1 cellular context compared by ENCODE assay signal in the genomic region with DNA sequence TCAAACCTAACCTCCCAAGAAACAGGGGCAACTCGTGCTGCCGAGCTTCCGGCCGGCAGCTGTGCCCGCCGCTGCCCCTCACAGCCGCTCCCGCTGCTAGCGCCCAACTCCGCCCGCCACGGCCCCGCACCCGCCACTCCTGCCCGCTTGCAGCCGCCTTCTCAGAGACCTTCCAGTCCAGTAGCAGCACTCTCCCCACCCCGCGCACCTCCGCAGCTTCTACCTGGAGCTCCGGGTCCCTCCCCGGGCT.
TF ChIP-seq lines count a peak whose summit lies in the region.

No MANE protein-coding gene starts in this region.

TF ChIP-seq in HepG2, 621 proteins besides CTCF, POLR2A, EP300 and RAD21 (continued from another document and continues in another):
- TF ChIP-seq ZNF280B (CRISPR knock-in tag; IDR thresholded peaks at IDR 0.05; ENCODE audit: borderline replicate concordance) (peak; percentile 97), CBX1 (IDR thresholded peaks at IDR 0.05; ENCODE audit: low read depth) (no peak), NRL (CRISPR knock-in tag; IDR thresholded peaks at IDR 0.05; ENCODE audit: borderline replicate concordance) (peak; percentile 91; the same call in 1 of the 2 replicates), NFIC (IDR thresholded peaks at IDR 0.05; ENCODE audit: low read length) (no peak), AGO2 (optimal IDR thresholded peaks at IDR 0.05; ENCODE audit: low read depth, low read length) (peak; percentile 34), REL (CRISPR knock-in tag; conservative IDR thresholded peaks at IDR 0.05) (no peak; the same call in 1 of the 2 replicates), NFYB (CRISPR knock-in tag; IDR thresholded peaks at IDR 0.05) (no peak), CENPBD1 (CRISPR knock-in tag; IDR thresholded peaks at IDR 0.05; ENCODE audit: borderline replicate concordance, low read depth) (no peak), SMARCE1 (IDR thresholded peaks at IDR 0.05; ENCODE audit: borderline replicate concordance) (no peak), CSRNP1 (CRISPR knock-in tag; IDR thresholded peaks at IDR 0.05) (peak; percentile 94; the same call in 1 of the 2 replicates), ZNF777 (CRISPR knock-in tag; IDR thresholded peaks at IDR 0.05) (no peak), KDM5B (CRISPR knock-in tag; IDR thresholded peaks at IDR 0.05; ENCODE audit: borderline replicate concordance) (peak; percentile 66; the same call in 1 of the 2 replicates), FOXK2 (IDR thresholded peaks at IDR 0.05) (no peak), ZNF572 (CRISPR knock-in tag; IDR thresholded peaks at IDR 0.05) (no peak), ZNF775 (CRISPR knock-in tag; IDR thresholded peaks at IDR 0.05; ENCODE audit: borderline replicate concordance) (no peak), HNRNPLL (IDR thresholded peaks at IDR 0.05; ENCODE audit: low read depth, low read length, poor library complexity, severe bottlenecking) (no peak), GATAD1 (CRISPR knock-in tag; IDR thresholded peaks at IDR 0.05) (no peak), DPF2 (CRISPR knock-in tag; IDR thresholded peaks at IDR 0.05; ENCODE audit: borderline replicate concordance, low read depth) (no peak), MXD3 (CRISPR knock-in tag; IDR thresholded peaks at IDR 0.05) (0 out of 2 replicates have a peak, but pooled peaks have one; percentile 68), PRDM10 (CRISPR knock-in tag; IDR thresholded peaks at IDR 0.05; ENCODE audit: low read depth) (no peak), KDM5A (IDR thresholded peaks at IDR 0.05; ENCODE audit: borderline replicate concordance, low read length) (no peak), DMAP1 (CRISPR knock-in tag; IDR thresholded peaks at IDR 0.05) (no peak), CREM (IDR thresholded peaks at IDR 0.05) (no peak), CREM (CRISPR knock-in tag; IDR thresholded peaks at IDR 0.05) (no peak), ZNF143 (CRISPR knock-in tag; IDR thresholded peaks at IDR 0.05) (no peak), SSRP1 (CRISPR knock-in tag; IDR thresholded peaks at IDR 0.05) (no peak), KIAA2018 (CRISPR knock-in tag; IDR thresholded peaks at IDR 0.05; ENCODE audit: borderline replicate concordance) (no peak), AHR (CRISPR knock-in tag; IDR thresholded peaks at IDR 0.05) (peak; percentile 36; the same call in 1 of the 2 replicates), ZNF670 (CRISPR knock-in tag; IDR thresholded peaks at IDR 0.05; ENCODE audit: borderline replicate concordance) (no peak), XRCC5 (optimal IDR thresholded peaks at IDR 0.05; ENCODE audit: low read length) (no peak), ZFP37 (CRISPR knock-in tag; IDR thresholded peaks at IDR 0.05; ENCODE audit: borderline replicate concordance) (no peak), FOXO1 (CRISPR knock-in tag; IDR thresholded peaks at IDR 0.05) (no peak), TP53 (CRISPR knock-in tag; conservative IDR thresholded peaks at IDR 0.05) (no peak; the same call in 1 of the 2 replicates), ATF1 (CRISPR knock-in tag; IDR thresholded peaks at IDR 0.05) (no peak), ARID2 (CRISPR knock-in tag; IDR thresholded peaks at IDR 0.05; ENCODE audit: borderline replicate concordance) (peak; percentile 60; the same call in 1 of the 2 replicates), DBP (CRISPR knock-in tag; IDR thresholded peaks at IDR 0.05; ENCODE audit: not compliant biosample characterization) (peak; percentile 84)
- TF ChIP-seq, protein P1, sequence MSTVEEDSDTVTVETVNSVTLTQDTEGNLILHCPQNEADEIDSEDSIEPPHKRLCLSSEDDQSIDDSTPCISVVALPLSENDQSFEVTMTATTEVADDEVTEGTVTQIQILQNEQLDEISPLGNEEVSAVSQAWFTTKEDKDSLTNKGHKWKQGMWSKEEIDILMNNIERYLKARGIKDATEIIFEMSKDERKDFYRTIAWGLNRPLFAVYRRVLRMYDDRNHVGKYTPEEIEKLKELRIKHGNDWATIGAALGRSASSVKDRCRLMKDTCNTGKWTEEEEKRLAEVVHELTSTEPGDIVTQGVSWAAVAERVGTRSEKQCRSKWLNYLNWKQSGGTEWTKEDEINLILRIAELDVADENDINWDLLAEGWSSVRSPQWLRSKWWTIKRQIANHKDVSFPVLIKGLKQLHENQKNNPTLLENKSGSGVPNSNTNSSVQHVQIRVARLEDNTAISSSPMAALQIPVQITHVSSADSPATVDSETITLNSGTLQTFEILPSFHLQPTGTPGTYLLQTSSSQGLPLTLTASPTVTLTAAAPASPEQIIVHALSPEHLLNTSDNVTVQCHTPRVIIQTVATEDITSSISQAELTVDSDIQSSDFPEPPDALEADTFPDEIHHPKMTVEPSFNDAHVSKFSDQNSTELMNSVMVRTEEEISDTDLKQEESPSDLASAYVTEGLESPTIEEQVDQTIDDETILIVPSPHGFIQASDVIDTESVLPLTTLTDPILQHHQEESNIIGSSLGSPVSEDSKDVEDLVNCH (CRISPR knock-in tag; IDR thresholded peaks at IDR 0.05), result no peak
- TF ChIP-seq, protein P2, sequence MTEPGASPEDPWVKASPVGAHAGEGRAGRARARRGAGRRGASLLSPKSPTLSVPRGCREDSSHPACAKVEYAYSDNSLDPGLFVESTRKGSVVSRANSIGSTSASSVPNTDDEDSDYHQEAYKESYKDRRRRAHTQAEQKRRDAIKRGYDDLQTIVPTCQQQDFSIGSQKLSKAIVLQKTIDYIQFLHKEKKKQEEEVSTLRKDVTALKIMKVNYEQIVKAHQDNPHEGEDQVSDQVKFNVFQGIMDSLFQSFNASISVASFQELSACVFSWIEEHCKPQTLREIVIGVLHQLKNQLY (CRISPR knock-in tag; IDR thresholded peaks at IDR 0.05), result no peak; the same call in 1 of the 2 replicates
- TF ChIP-seq, protein P3, sequence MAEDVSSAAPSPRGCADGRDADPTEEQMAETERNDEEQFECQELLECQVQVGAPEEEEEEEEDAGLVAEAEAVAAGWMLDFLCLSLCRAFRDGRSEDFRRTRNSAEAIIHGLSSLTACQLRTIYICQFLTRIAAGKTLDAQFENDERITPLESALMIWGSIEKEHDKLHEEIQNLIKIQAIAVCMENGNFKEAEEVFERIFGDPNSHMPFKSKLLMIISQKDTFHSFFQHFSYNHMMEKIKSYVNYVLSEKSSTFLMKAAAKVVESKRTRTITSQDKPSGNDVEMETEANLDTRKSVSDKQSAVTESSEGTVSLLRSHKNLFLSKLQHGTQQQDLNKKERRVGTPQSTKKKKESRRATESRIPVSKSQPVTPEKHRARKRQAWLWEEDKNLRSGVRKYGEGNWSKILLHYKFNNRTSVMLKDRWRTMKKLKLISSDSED (CRISPR knock-in tag; IDR thresholded peaks at IDR 0.05), result no peak
